ENCODE assay signal across 11 cellular contexts in genomic region chr1:41498809-41499208, GRCh38. TPM values are rescaled to one million over a fixed set of nuclear protein-coding genes. Genes with fewer than 3 reads are reported as not detected.
DNase-seq lines count a peak whose midpoint lies in the region; ATAC-seq and TF ChIP-seq lines count a peak whose summit lies in the region.
"Had no signal": no experiment of that assay in that cellular context is flagged by ENCODE, and none has a peak within 500 bp of the region (broad histone marks: within the 10 kb centered on the region; RNA-seq: fewer than 3 reads in every experiment).

No MANE protein-coding gene starts in this region.

- H3K27ac Mint-ChIP-seq in CD8-positive, alpha-beta T cell: no peak overlapping the region
- no peak overlapping the region for H3K27ac Mint-ChIP-seq in CD4-positive, alpha-beta memory T cell

- no peaks in the 10 kb centered on the region for H3K79me2 ChIP-seq in hepatocyte

- WGBS in adrenal gland, 4 donors: 41 to 75% (median 54%) methylated on average over 10 to 12 of the region's 12 CpGs; no CpG with 5 or more reads in 1 of the 4 donors
- WGBS in hepatocyte (ENCODE audit: low lambda C conversion rate, missing lambda C conversion rate): 87% methylated on average over 12 of the region's 12 CpGs

- no peaks in the 10 kb centered on the region for H4K20me1 ChIP-seq in hepatocyte (ENCODE audit: insufficient read depth, poor library complexity, severe bottlenecking)

- H3K4me3 Mint-ChIP-seq in CD8-positive, alpha-beta T cell: no peak overlapping the region
- no peak overlapping the region for H3K4me3 Mint-ChIP-seq in CD4-positive, alpha-beta memory T cell
- H3K4me3 Mint-ChIP-seq: central memory CD8-positive, alpha-beta T cell had no signal

- H3K27ac ChIP-seq in HEK293 (ENCODE audit: extremely low read depth, low read depth, low read length) (no peak overlapping the region), adrenal gland (peak overlapping the region in 1 of 5 donors; percentile 43), thoracic aorta (peak overlapping the region; percentile 84 to 87), hepatocyte (no peak overlapping the region)
- H3K27ac ChIP-seq in CD8-positive, alpha-beta T cell (ENCODE audit: low read depth, low read length): no peak overlapping the region
- H3K27ac ChIP-seq in CD4-positive, alpha-beta memory T cell (ENCODE audit: low read depth, low read length): no peak overlapping the region

- H3K36me3 ChIP-seq in HEK293 (ENCODE audit: control insufficient read depth in 2 of 2, insufficient read depth in 1 of 2, low read length in 2 of 2): no peaks in the 10 kb centered on the region
- no peaks in the 10 kb centered on the region for H3K36me3 ChIP-seq in adrenal gland (replicated peaks in 1 of 2)
- H3K36me3 ChIP-seq in thoracic aorta: no peaks in the 10 kb centered on the region
- no peaks in the 10 kb centered on the region for H3K36me3 ChIP-seq in CD8-positive, alpha-beta T cell (ENCODE audit: insufficient read depth, low read length)
- no peaks in the 10 kb centered on the region for H3K36me3 ChIP-seq in hepatocyte (replicated peaks; ENCODE audit: insufficient read depth, low read depth)
- no peaks in the 10 kb centered on the region for H3K36me3 ChIP-seq in CD4-positive, alpha-beta memory T cell (ENCODE audit: insufficient read depth, low read length)

- peaks cover 12% of the 10 kb centered on the region for H3K27me3 Mint-ChIP-seq in CD8-positive, alpha-beta T cell (ENCODE audit: low read depth)
- peaks cover 13 to 16% of the 10 kb centered on the region in 2 donors for H3K27me3 Mint-ChIP-seq in CD4-positive, alpha-beta memory T cell

- H3K27me3 ChIP-seq in adrenal gland (no peaks in the 10 kb centered on the region), thoracic aorta (replicated peaks; ENCODE audit: insufficient read depth) (no peaks in the 10 kb centered on the region), hepatocyte (no peaks in the 10 kb centered on the region)
- no peaks in the 10 kb centered on the region for H3K27me3 ChIP-seq in CD8-positive, alpha-beta T cell (ENCODE audit: insufficient read depth, low read length)
- H3K27me3 ChIP-seq in CD4-positive, alpha-beta memory T cell (ENCODE audit: insufficient read depth, low read length): peaks cover 3% of the 10 kb centered on the region

- intact Hi-C loops in adrenal gland (cut with DNase I): no loop called here
- intact Hi-C loops in CD8-positive, alpha-beta T cell (cut with DNase I, micrococcal nuclease): no loop called here
- intact Hi-C loops in CD4-positive, alpha-beta memory T cell (cut with micrococcal nuclease): no loop called here

- DNase-seq in adrenal gland (peak in 6 of 7 donors; percentile 60 to 84 (median 80)), islet precursor cell (peak; percentile 72), thoracic aorta (ENCODE audit: low spot score) (peak; percentile 48), DMS114 treated with DMSO at 0.1 percent for 48 hours (lab: John Stamatoyannopoulos, UW; ENCODE audit: unreplicated experiment) (no peak), hepatocyte (ENCODE audit: low spot score) (no peak)
- no peak for DNase-seq in CD8-positive, alpha-beta T cell
- DNase-seq in CD4-positive, alpha-beta memory T cell: no peak
- DNase-seq: activated CD4-positive, alpha-beta T cell treated with anti-CD3 and anti-CD28 coated beads, Interleukin-2, amount 50 U/mL, for 4 hours; stimulated activated CD4-positive, alpha-beta T cell treated with anti-CD3 and anti-CD28 coated beads, Interleukin-2, amount 100 ng/mL, for 48 hours had no signal

- H3K4me1 Mint-ChIP-seq in CD8-positive, alpha-beta T cell (ENCODE audit: low read depth): peaks cover 3% of the 10 kb centered on the region
- peaks cover 1 to 12% (median 4%) of the 10 kb centered on the region in 4 donors for H3K4me1 Mint-ChIP-seq in CD4-positive, alpha-beta memory T cell
- H3K4me1 Mint-ChIP-seq: central memory CD8-positive, alpha-beta T cell had no signal

- H3K9me3 ChIP-seq in HEK293 (ENCODE audit: control insufficient read depth, insufficient read depth, low read depth, low read length) (no peaks in the 10 kb centered on the region), adrenal gland (replicated peaks in 1 of 3) (no peaks in the 10 kb centered on the region), thoracic aorta (no peaks in the 10 kb centered on the region), hepatocyte (ENCODE audit: low read depth) (no peaks in the 10 kb centered on the region)
- H3K9me3 ChIP-seq in CD8-positive, alpha-beta T cell (ENCODE audit: low read length): no peaks in the 10 kb centered on the region
- H3K9me3 ChIP-seq in CD4-positive, alpha-beta memory T cell (ENCODE audit: control insufficient read depth in 1 of 2, low read length in 2 of 2): no peaks in the 10 kb centered on the region

- H2AFZ ChIP-seq in hepatocyte: no peak overlapping the region

- H3K4me1 ChIP-seq in HEK293 (ENCODE audit: control insufficient read depth, insufficient read depth, low read length) (peaks cover 2% of the 10 kb centered on the region), adrenal gland (replicated peaks in 1 of 2) (peaks cover 15 to 28% of the 10 kb centered on the region in 2 donors), thoracic aorta (ENCODE audit: control insufficient read depth in 1 of 2, low read depth in 2 of 2) (peaks cover 44 to 80% of the 10 kb centered on the region in 2 donors), hepatocyte (ENCODE audit: insufficient read depth) (peaks cover 27% of the 10 kb centered on the region)
- no peaks in the 10 kb centered on the region for H3K4me1 ChIP-seq in CD8-positive, alpha-beta T cell (ENCODE audit: insufficient read depth, low read length)
- H3K4me1 ChIP-seq in CD4-positive, alpha-beta memory T cell (ENCODE audit: insufficient read depth, low read length): no peaks in the 10 kb centered on the region

- H3K9me3 Mint-ChIP-seq in CD8-positive, alpha-beta T cell: no peaks in the 10 kb centered on the region
- peaks cover 0 to 2% (median 0%) of the 10 kb centered on the region in 8 donors for H3K9me3 Mint-ChIP-seq in CD4-positive, alpha-beta memory T cell
- H3K9me3 Mint-ChIP-seq: central memory CD8-positive, alpha-beta T cell had no signal

- CTCF ChIA-PET in HEK293 (lab: Yijun Ruan, JAX): interaction anchor here (1.0 to 3.4 kb wide), 4 partner anchors 16 to 197 kb away, joined by 3 to 13 read pairs (median 4); no protein-coding TSS in a partner anchor
- CTCF ChIA-PET in CD8-positive, alpha-beta T cell (lab: Charles Lee): no interaction called here
- CTCF ChIA-PET in CD4-positive, alpha-beta memory T cell (lab: Charles Lee; ENCODE audit: partially characterized antibody): no interaction called here

- ATAC-seq in thoracic aorta (ENCODE audit: insufficient number of reproducible peaks, low FRiP score, low read depth): no peak
- no peak for ATAC-seq in CD8-positive, alpha-beta T cell

- H3K4me2 ChIP-seq in hepatocyte: no peak overlapping the region

- no peaks in the 10 kb centered on the region for H3K36me3 Mint-ChIP-seq in CD8-positive, alpha-beta T cell
- H3K36me3 Mint-ChIP-seq in CD4-positive, alpha-beta memory T cell: no peaks in the 10 kb centered on the region

- TF ChIP-seq POLR2A in adrenal gland (IDR thresholded peaks at IDR 0.05): no peak

- H3K9me2 ChIP-seq in hepatocyte (replicated peaks; ENCODE audit: insufficient read depth): no peaks in the 10 kb centered on the region

- POLR2A ChIA-PET in HEK293 (lab: Yijun Ruan, JAX): no interaction called here
- POLR2A ChIA-PET in CD8-positive, alpha-beta T cell (lab: Charles Lee): no interaction called here
- POLR2A ChIA-PET in CD4-positive, alpha-beta memory T cell (lab: Charles Lee; ENCODE audit: partially characterized antibody): no interaction called here

- H3K4me3 ChIP-seq in HEK293 (ENCODE audit: low read depth, low read length) (no peak overlapping the region), adrenal gland (no peak overlapping the region), thoracic aorta (no peak overlapping the region), hepatocyte (no peak overlapping the region)
- H3K4me3 ChIP-seq in CD8-positive, alpha-beta T cell (ENCODE audit: low read depth, low read length): no peak overlapping the region
- no peak overlapping the region for H3K4me3 ChIP-seq in CD4-positive, alpha-beta memory T cell (ENCODE audit: low read length in 2 of 2)

- no peak for TF ChIP-seq CTCF in HEK293 (tag by site-specific recombination; IDR thresholded peaks at IDR 0.05)
- peak in 1 of 6 experiments; percentile 12 for TF ChIP-seq CTCF in adrenal gland (IDR thresholded peaks at IDR 0.05)
- TF ChIP-seq CTCF in thoracic aorta (IDR thresholded peaks at IDR 0.05): no peak
- TF ChIP-seq CTCF in CD8-positive, alpha-beta T cell (IDR thresholded peaks at IDR 0.05): no peak
- TF ChIP-seq CTCF in hepatocyte (IDR thresholded peaks at IDR 0.05; ENCODE audit: poor library complexity): no peak

TF ChIP-seq in HEK293, 187 proteins besides CTCF, POLR2A, EP300 and RAD21:
- TF ChIP-seq GLIS1 (tag by site-specific recombination; IDR thresholded peaks at IDR 0.05): peak; percentile 33
- TF ChIP-seq ZNF677 (tag by site-specific recombination; IDR thresholded peaks at IDR 0.05): no peak

RNA-seq across cellular contexts. Expression of gene EDN2, which starts 14.3 kb away (rescaled TPM):
- not detected for total RNA-seq in adrenal gland
- under 1 TPM in 1 of 3 donors, not detected in 2; 0.07 TPM for polyA plus RNA-seq in adrenal gland
- total RNA-seq in thoracic aorta: not detected
- total RNA-seq in CD8-positive, alpha-beta T cell: under 1 TPM; 0.43 to 0.75 TPM
- total RNA-seq in hepatocyte: 0.36 and 0.40 TPM in 2 replicates
- polyA plus RNA-seq in hepatocyte: 2.3 and 2.7 TPM in 2 replicates
- not detected for total RNA-seq in CD4-positive, alpha-beta memory T cell
- polyA plus RNA-seq in CD4-positive, alpha-beta memory T cell: not detected

Comparison
In these comparisons a context has a peak if more than half of its experiments do, and no peak if none do; other contexts are left out.
1. H3K27ac ChIP-seq: peak in thoracic aorta (2 of 2); none in HEK293 (single experiment), CD8-positive, alpha-beta T cell (single experiment), hepatocyte (single experiment) and CD4-positive, alpha-beta memory T cell (single experiment).
2. DNase-seq: peak in adrenal gland (6 of 7), islet precursor cell (single experiment) and thoracic aorta (single experiment); none in CD8-positive, alpha-beta T cell (0 of 7), DMS114 treated with DMSO at 0.1 percent for 48 hours (single experiment), hepatocyte (single experiment) and CD4-positive, alpha-beta memory T cell (0 of 5).